In the genomic region with DNA sequence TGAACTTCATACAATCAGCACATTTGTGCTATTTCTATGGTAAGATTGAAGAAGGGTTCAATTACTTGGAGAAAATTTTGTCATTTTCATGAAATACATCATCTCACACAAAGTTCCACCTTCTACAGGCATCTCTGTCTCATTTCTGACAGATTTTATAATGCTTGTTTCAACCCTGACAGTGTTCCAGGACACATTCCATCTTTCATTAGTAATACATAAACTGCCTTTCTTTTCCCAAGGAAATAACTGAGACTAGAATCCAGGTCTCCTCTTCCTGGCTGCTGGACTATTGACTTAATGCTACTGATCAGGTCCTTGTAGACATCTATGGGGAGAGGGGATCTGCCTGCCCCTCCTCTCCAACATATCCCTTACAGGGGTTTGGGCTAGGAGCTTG, we compare ENCODE assay signal across 19 cellular contexts.
"Had no signal": no experiment of that assay in that cellular context is flagged by ENCODE, and none has a peak within 500 bp of the region (broad histone marks: within the 10 kb centered on the region; RNA-seq: fewer than 3 reads in every experiment).

No MANE protein-coding gene starts in this region.

- H3K27ac ChIP-seq: parathyroid adenoma, tibial nerve, vagina had no signal

- H3K36me3 ChIP-seq: tibial nerve, vagina had no signal

- H3K9ac ChIP-seq: parathyroid adenoma had no signal

- H3K79me2 ChIP-seq: parathyroid adenoma had no signal

- H3K4me3 ChIP-seq: tibial nerve, vagina had no signal

- H3K4me3 Mint-ChIP-seq: activated CD4-positive, alpha-beta T cell treated with anti-CD3 and anti-CD28 coated beads, Interleukin-2, amount 10 ng/mL, durations not matched to agents 24 days and 14 days; activated CD8-positive, alpha-beta T cell treated with anti-CD3 and anti-CD28 coated beads, Interleukin-2, amount 10 ng/mL, durations not matched to agents 7 days and 5 days; dendritic cell treated with granulocyte-macrophage colony-stimulating factor and Interleukin-4, amounts not matched to agents 40 ng/mL and 50 ng/mL, for 4 days; effector memory CD8-positive, alpha-beta T cell; naive thymus-derived CD8-positive, alpha-beta T cell; stimulated activated memory B cell treated with anti-CD40 and anti-IgM and Interleukin-4, amounts not matched to agents 10 μg/mL and 1 μg/mL and 100 μg/mL, for 72 hours; T-helper 2 cell treated with Interferon-gamma antibody and Interleukin-4, amounts not matched to agents 5 μg/mL and 100 μg/mL, for 36 hours had no signal

- H3K27me3 Mint-ChIP-seq: activated CD4-positive, alpha-beta T cell treated with anti-CD3 and anti-CD28 coated beads, Interleukin-2, amount 10 ng/mL, durations not matched to agents 24 days and 14 days; dendritic cell treated with granulocyte-macrophage colony-stimulating factor and Interleukin-4, amounts not matched to agents 40 ng/mL and 50 ng/mL, for 4 days; effector memory CD8-positive, alpha-beta T cell; stimulated activated memory B cell treated with anti-CD40 and anti-IgM and Interleukin-4, amounts not matched to agents 10 μg/mL and 1 μg/mL and 100 μg/mL, for 72 hours had no signal

- H2AFZ ChIP-seq: parathyroid adenoma had no signal

- ATAC-seq: activated CD8-positive, alpha-beta T cell treated with anti-CD3 and anti-CD28 coated beads, Interleukin-2, amount 10 ng/mL, durations not matched to agents 7 days and 5 days; activated naive CD4-positive, alpha-beta T cell treated with anti-CD3 and anti-CD28 coated beads, Interleukin-2, amount 50 U/mL, for 72 hours; effector memory CD8-positive, alpha-beta T cell; left lobe of liver; naive thymus-derived CD8-positive, alpha-beta T cell; stimulated activated memory B cell treated with anti-CD40 and anti-IgM and Interleukin-4, amounts not matched to agents 10 μg/mL and 1 μg/mL and 100 μg/mL, for 72 hours had no signal

- H3K4me1 ChIP-seq: parathyroid adenoma, tibial nerve, vagina had no signal

- H3K9me3 Mint-ChIP-seq: activated CD4-positive, alpha-beta T cell treated with anti-CD3 and anti-CD28 coated beads, Interleukin-2, amount 10 ng/mL, durations not matched to agents 24 days and 14 days; activated naive CD4-positive, alpha-beta T cell treated with anti-CD3 and anti-CD28 coated beads, Interleukin-2, amount 50 U/mL, for 72 hours; dendritic cell treated with granulocyte-macrophage colony-stimulating factor and Interleukin-4, amounts not matched to agents 40 ng/mL and 50 ng/mL, for 4 days; effector memory CD8-positive, alpha-beta T cell; naive thymus-derived CD8-positive, alpha-beta T cell; stimulated activated memory B cell treated with anti-CD40 and anti-IgM and Interleukin-4, amounts not matched to agents 10 μg/mL and 1 μg/mL and 100 μg/mL, for 72 hours; T-helper 2 cell treated with Interferon-gamma antibody and Interleukin-4, amounts not matched to agents 5 μg/mL and 100 μg/mL, for 36 hours had no signal

- H3K27ac Mint-ChIP-seq: activated CD4-positive, alpha-beta T cell treated with anti-CD3 and anti-CD28 coated beads, Interleukin-2, amount 10 ng/mL, durations not matched to agents 24 days and 14 days; activated CD8-positive, alpha-beta T cell treated with anti-CD3 and anti-CD28 coated beads, Interleukin-2, amount 10 ng/mL, durations not matched to agents 7 days and 5 days; activated naive CD4-positive, alpha-beta T cell treated with anti-CD3 and anti-CD28 coated beads, Interleukin-2, amount 50 U/mL, for 72 hours; dendritic cell treated with granulocyte-macrophage colony-stimulating factor and Interleukin-4, amounts not matched to agents 40 ng/mL and 50 ng/mL, for 4 days; effector memory CD8-positive, alpha-beta T cell; naive thymus-derived CD8-positive, alpha-beta T cell; stimulated activated memory B cell treated with anti-CD40 and anti-IgM and Interleukin-4, amounts not matched to agents 10 μg/mL and 1 μg/mL and 100 μg/mL, for 72 hours; T-helper 2 cell treated with Interferon-gamma antibody and Interleukin-4, amounts not matched to agents 5 μg/mL and 100 μg/mL, for 36 hours had no signal

- H3K9me3 ChIP-seq: tibial nerve, vagina had no signal

- H3K4me1 Mint-ChIP-seq: activated CD4-positive, alpha-beta T cell treated with anti-CD3 and anti-CD28 coated beads, Interleukin-2, amount 10 ng/mL, durations not matched to agents 24 days and 14 days; naive thymus-derived CD8-positive, alpha-beta T cell; stimulated activated memory B cell treated with anti-CD40 and anti-IgM and Interleukin-4, amounts not matched to agents 10 μg/mL and 1 μg/mL and 100 μg/mL, for 72 hours had no signal

- H3K36me3 Mint-ChIP-seq: activated naive CD4-positive, alpha-beta T cell treated with anti-CD3 and anti-CD28 coated beads, Interleukin-2, amount 50 U/mL, for 72 hours; naive thymus-derived CD8-positive, alpha-beta T cell; stimulated activated memory B cell treated with anti-CD40 and anti-IgM and Interleukin-4, amounts not matched to agents 10 μg/mL and 1 μg/mL and 100 μg/mL, for 72 hours had no signal

- H3K27me3 ChIP-seq: tibial nerve, vagina had no signal

- DNase-seq: activated CD4-positive, alpha-beta T cell treated with anti-CD3 and anti-CD28 coated beads, Interleukin-2, amount 10 ng/mL, durations not matched to agents 24 days and 14 days; activated CD4-positive, CD25-positive, alpha-beta regulatory T cell; activated CD8-positive, alpha-beta memory T cell treated with anti-CD3 and anti-CD28 coated beads, Interleukin-2, amount 50 U/mL, for 4 hours; activated CD8-positive, alpha-beta T cell treated with anti-CD3 and anti-CD28 coated beads, Interleukin-2, amount 10 ng/mL, durations not matched to agents 7 days and 5 days; activated gamma-delta T cell; activated T-cell treated with anti-CD3 and anti-CD28 coated beads, Interleukin-2, amount 50 U/mL, for 48 hours; amniotic stem cell; cerebellar nuclear complex; effector memory CD8-positive, alpha-beta T cell; naive thymus-derived CD8-positive, alpha-beta T cell; stimulated activated CD4-positive, alpha-beta T cell treated with anti-CD3 and anti-CD28 coated beads, Interleukin-2, amount 100 ng/mL, for 48 hours had no signal
